In genomic region chr15:91369823-91370222, GRCh38 we compare ENCODE assay signal across 25 cellular contexts.
A peak's percentile ranks its signal among the peaks of the same experiment; 100 is the strongest.
DNase-seq lines count a peak whose midpoint lies in the region; ATAC-seq and TF ChIP-seq lines count a peak whose summit lies in the region.
"Had no signal": no experiment of that assay in that cellular context is flagged by ENCODE, and none has a peak within 500 bp of the region (broad histone marks: within the 10 kb centered on the region; RNA-seq: fewer than 3 reads in every experiment).

No MANE protein-coding gene starts in this region.

- peaks cover 48% of the 10 kb centered on the region for H3K4me1 Mint-ChIP-seq in activated naive CD8-positive, alpha-beta T cell treated with anti-CD3 and anti-CD28 coated beads, Interleukin-2, amount 10 ng/mL, durations not matched to agents 7 days and 5 days
- peaks cover 12% of the 10 kb centered on the region for H3K4me1 Mint-ChIP-seq in activated naive CD8-positive, alpha-beta T cell treated with anti-CD3 and anti-CD28 coated beads, Interleukin-2, amount 50 U/mL, for 24 hours
- H3K4me1 Mint-ChIP-seq in activated T-helper 17 cell treated with anti-CD3 and anti-CD28 coated beads, Interleukin-2, amount 50 U/mL, for 72 hours, result peaks cover 12% of the 10 kb centered on the region
- peaks cover 24% of the 10 kb centered on the region for H3K4me1 Mint-ChIP-seq in stimulated activated effector memory CD8-positive, alpha-beta T cell treated with anti-CD3 and anti-CD28 coated beads, Interleukin-12 subunit alpha, Interleukin-12 subunit beta, amount 100 ng/mL, for 72 hours
- H3K4me1 Mint-ChIP-seq: nephron had no signal

- peak; percentile 43 for DNase-seq in activated naive CD8-positive, alpha-beta T cell treated with anti-CD3 and anti-CD28 coated beads, Interleukin-2, amount 10 ng/mL, durations not matched to agents 7 days and 5 days
- DNase-seq in activated naive CD8-positive, alpha-beta T cell treated with anti-CD3 and anti-CD28 coated beads, Interleukin-2, amount 50 U/mL, for 24 hours, result no peak
- no peak for DNase-seq in stimulated activated effector memory CD8-positive, alpha-beta T cell treated with anti-CD3 and anti-CD28 coated beads, Interleukin-12 subunit alpha, Interleukin-12 subunit beta, amount 100 ng/mL, for 72 hours (ENCODE audit: low spot score in 2 of 2)
- DNase-seq in MM.1S, result no peak
- no peak for DNase-seq in GM13977 (ENCODE audit: low spot score)
- DNase-seq: activated CD4-positive, alpha-beta T cell treated with anti-CD3 and anti-CD28 coated beads for 48 hours; activated effector memory CD4-positive, alpha-beta T cell treated with Interleukin-2 at 50 U/mL for 16 hours; amygdala; dermis blood vessel endothelial cell; DMS 273 treated with DMSO at 0.1 percent for 48 hours; H7; left colon; mesendoderm; NCI-H1694 treated with DMSO at 0.1 percent for 48 hours; NCI-H345; NCI-H774; pancreas; SHP77 treated with DMSO at 0.1 percent for 48 hours had no signal

- H3K9me3 Mint-ChIP-seq in activated naive CD8-positive, alpha-beta T cell treated with anti-CD3 and anti-CD28 coated beads, Interleukin-2, amount 10 ng/mL, durations not matched to agents 7 days and 5 days, result peaks cover 23% of the 10 kb centered on the region
- peaks cover 20% of the 10 kb centered on the region for H3K9me3 Mint-ChIP-seq in activated naive CD8-positive, alpha-beta T cell treated with anti-CD3 and anti-CD28 coated beads, Interleukin-2, amount 50 U/mL, for 24 hours
- peaks cover 5% of the 10 kb centered on the region for H3K9me3 Mint-ChIP-seq in activated T-helper 17 cell treated with anti-CD3 and anti-CD28 coated beads, Interleukin-2, amount 50 U/mL, for 72 hours
- H3K9me3 Mint-ChIP-seq in stimulated activated effector memory CD8-positive, alpha-beta T cell treated with anti-CD3 and anti-CD28 coated beads, Interleukin-12 subunit alpha, Interleukin-12 subunit beta, amount 100 ng/mL, for 72 hours, result no peaks in the 10 kb centered on the region

- peak; percentile 78 for ATAC-seq in activated naive CD8-positive, alpha-beta T cell treated with anti-CD3 and anti-CD28 coated beads, Interleukin-2, amount 10 ng/mL, durations not matched to agents 7 days and 5 days (ENCODE audit: low read depth)
- no peak for ATAC-seq in activated naive CD8-positive, alpha-beta T cell treated with anti-CD3 and anti-CD28 coated beads, Interleukin-2, amount 50 U/mL, for 24 hours
- ATAC-seq in activated T-helper 17 cell treated with anti-CD3 and anti-CD28 coated beads, Interleukin-2, amount 50 U/mL, for 72 hours (replicated peaks), result peak; percentile 21
- ATAC-seq in stimulated activated effector memory CD8-positive, alpha-beta T cell treated with anti-CD3 and anti-CD28 coated beads, Interleukin-12 subunit alpha, Interleukin-12 subunit beta, amount 100 ng/mL, for 72 hours, result no peak
- ATAC-seq in GM18511 (IDR thresholded peaks at IDR 0.05; ENCODE audit: unreplicated experiment), result no peak
- ATAC-seq: left colon, pancreas, sciatic nerve had no signal

- no peak overlapping the region for H3K4me2 ChIP-seq in MM.1S (ENCODE audit: low read depth, low read length)
- H3K4me2 ChIP-seq: BLaER1 had no signal

- H3K79me2 ChIP-seq in MM.1S (ENCODE audit: low read length), result no peaks in the 10 kb centered on the region

- no peaks in the 10 kb centered on the region for H3K27me3 ChIP-seq in MM.1S (replicated peaks; ENCODE audit: insufficient read depth, low read length)
- H3K27me3 ChIP-seq: BLaER1, pancreas had no signal

- no peaks in the 10 kb centered on the region for H3K9me2 ChIP-seq in MM.1S (replicated peaks; ENCODE audit: insufficient read depth, low read length)

- H3K4me3 ChIP-seq in MM.1S (ENCODE audit: low read length), result no peak overlapping the region
- H3K4me3 ChIP-seq: BLaER1, pancreas had no signal

- H3K9ac ChIP-seq in MM.1S (ENCODE audit: low read length), result no peak overlapping the region
- H3K9ac ChIP-seq: BLaER1 had no signal

- H3K27me3 Mint-ChIP-seq in activated naive CD8-positive, alpha-beta T cell treated with anti-CD3 and anti-CD28 coated beads, Interleukin-2, amount 10 ng/mL, durations not matched to agents 7 days and 5 days, result peaks cover 12% of the 10 kb centered on the region
- no peaks in the 10 kb centered on the region for H3K27me3 Mint-ChIP-seq in activated naive CD8-positive, alpha-beta T cell treated with anti-CD3 and anti-CD28 coated beads, Interleukin-2, amount 50 U/mL, for 24 hours
- H3K27me3 Mint-ChIP-seq in activated T-helper 17 cell treated with anti-CD3 and anti-CD28 coated beads, Interleukin-2, amount 50 U/mL, for 72 hours, result peaks cover 3% of the 10 kb centered on the region
- H3K27me3 Mint-ChIP-seq: IgD-negative memory B cell had no signal

- H3K4me3 Mint-ChIP-seq in activated naive CD8-positive, alpha-beta T cell treated with anti-CD3 and anti-CD28 coated beads, Interleukin-2, amount 10 ng/mL, durations not matched to agents 7 days and 5 days, result peak overlapping the region; percentile 38
- no peak overlapping the region for H3K4me3 Mint-ChIP-seq in activated naive CD8-positive, alpha-beta T cell treated with anti-CD3 and anti-CD28 coated beads, Interleukin-2, amount 50 U/mL, for 24 hours
- H3K4me3 Mint-ChIP-seq in activated T-helper 17 cell treated with anti-CD3 and anti-CD28 coated beads, Interleukin-2, amount 50 U/mL, for 72 hours, result peak overlapping the region; percentile 28
- no peak overlapping the region for H3K4me3 Mint-ChIP-seq in stimulated activated effector memory CD8-positive, alpha-beta T cell treated with anti-CD3 and anti-CD28 coated beads, Interleukin-12 subunit alpha, Interleukin-12 subunit beta, amount 100 ng/mL, for 72 hours
- H3K4me3 Mint-ChIP-seq: IgD-negative memory B cell, nephron had no signal

- POLR2A ChIA-PET in activated naive CD8-positive, alpha-beta T cell treated with anti-CD3 and anti-CD28 coated beads, Interleukin-2, amount 10 ng/mL, durations not matched to agents 7 days and 5 days (lab: Charles Lee), result interaction anchor here (1.0 to 1.6 kb wide), 4 partner anchors 20 to 355 kb away, joined by 3 to 5 read pairs (median 3); no protein-coding TSS in a partner anchor

- in situ Hi-C loops in GM13977 (cut with MboI; ENCODE audit: low pct_unique_long_range_greater_than_20kb, low sequenced_read_pairs, unreplicated experiment), result no loop called here

- no peaks in the 10 kb centered on the region for H3K4me1 ChIP-seq in MM.1S (ENCODE audit: low read length)
- H3K4me1 ChIP-seq: BLaER1, pancreas had no signal

- H3K36me3 ChIP-seq in KOPT-K1 (ENCODE audit: insufficient read depth, low read length) (no peaks in the 10 kb centered on the region), MM.1S (replicated peaks; ENCODE audit: insufficient read depth, low read length) (no peaks in the 10 kb centered on the region)
- H3K36me3 ChIP-seq: BLaER1, pancreas had no signal

- H3K27ac ChIP-seq in KOPT-K1 (ENCODE audit: low read depth, low read length, poor library complexity, severe bottlenecking) (peak overlapping the region; percentile 76), MM.1S (ENCODE audit: low read length) (no peak overlapping the region)
- H3K27ac ChIP-seq: BLaER1, pancreas had no signal

- H3K9me3 ChIP-seq in KOPT-K1 (ENCODE audit: insufficient read depth, low read length, poor library complexity, severe bottlenecking), result peaks cover 29% of the 10 kb centered on the region
- no peaks in the 10 kb centered on the region for H3K9me3 ChIP-seq in MM.1S (replicated peaks; ENCODE audit: insufficient read depth, low read length)

- H4K20me1 ChIP-seq in MM.1S (ENCODE audit: insufficient read depth, low read length), result no peaks in the 10 kb centered on the region
- H4K20me1 ChIP-seq: BLaER1 had no signal

- H3K27ac Mint-ChIP-seq in activated naive CD8-positive, alpha-beta T cell treated with anti-CD3 and anti-CD28 coated beads, Interleukin-2, amount 10 ng/mL, durations not matched to agents 7 days and 5 days, result peak overlapping the region; percentile 91
- no peak overlapping the region for H3K27ac Mint-ChIP-seq in activated naive CD8-positive, alpha-beta T cell treated with anti-CD3 and anti-CD28 coated beads, Interleukin-2, amount 50 U/mL, for 24 hours
- peak overlapping the region; percentile 1 for H3K27ac Mint-ChIP-seq in activated T-helper 17 cell treated with anti-CD3 and anti-CD28 coated beads, Interleukin-2, amount 50 U/mL, for 72 hours
- H3K27ac Mint-ChIP-seq in stimulated activated effector memory CD8-positive, alpha-beta T cell treated with anti-CD3 and anti-CD28 coated beads, Interleukin-12 subunit alpha, Interleukin-12 subunit beta, amount 100 ng/mL, for 72 hours, result peak overlapping the region; percentile 15
- H3K27ac Mint-ChIP-seq: IgD-negative memory B cell, nephron had no signal

- TF ChIP-seq CTCF in MM.1S (IDR thresholded peaks at IDR 0.05; ENCODE audit: low read length) (no peak), GM13977 (IDR thresholded peaks at IDR 0.05; ENCODE audit: extremely low read depth, insufficient read depth, missing control alignments) (no peak)

- no peaks in the 10 kb centered on the region for H3F3A ChIP-seq in MM.1S (ENCODE audit: insufficient read depth, low read length)

- no peak overlapping the region for H2AFZ ChIP-seq in MM.1S (ENCODE audit: low read length)

- H3K36me3 Mint-ChIP-seq in activated naive CD8-positive, alpha-beta T cell treated with anti-CD3 and anti-CD28 coated beads, Interleukin-2, amount 10 ng/mL, durations not matched to agents 7 days and 5 days, result peaks cover 44% of the 10 kb centered on the region
- peaks cover 2% of the 10 kb centered on the region for H3K36me3 Mint-ChIP-seq in activated naive CD8-positive, alpha-beta T cell treated with anti-CD3 and anti-CD28 coated beads, Interleukin-2, amount 50 U/mL, for 24 hours (ENCODE audit: low read depth)
- H3K36me3 Mint-ChIP-seq in activated T-helper 17 cell treated with anti-CD3 and anti-CD28 coated beads, Interleukin-2, amount 50 U/mL, for 72 hours (ENCODE audit: low read depth), result no peaks in the 10 kb centered on the region
- H3K36me3 Mint-ChIP-seq in stimulated activated effector memory CD8-positive, alpha-beta T cell treated with anti-CD3 and anti-CD28 coated beads, Interleukin-12 subunit alpha, Interleukin-12 subunit beta, amount 100 ng/mL, for 72 hours, result no peaks in the 10 kb centered on the region

Comparison
In these comparisons a context has a peak if more than half of its experiments do, and no peak if none do; other contexts are left out.
1. ATAC-seq: peak in activated naive CD8-positive, alpha-beta T cell treated with anti-CD3 and anti-CD28 coated beads, Interleukin-2, amount 10 ng/mL, durations not matched to agents 7 days and 5 days (single experiment) and activated T-helper 17 cell treated with anti-CD3 and anti-CD28 coated beads, Interleukin-2, amount 50 U/mL, for 72 hours (single experiment); none in activated naive CD8-positive, alpha-beta T cell treated with anti-CD3 and anti-CD28 coated beads, Interleukin-2, amount 50 U/mL, for 24 hours (single experiment), stimulated activated effector memory CD8-positive, alpha-beta T cell treated with anti-CD3 and anti-CD28 coated beads, Interleukin-12 subunit alpha, Interleukin-12 subunit beta, amount 100 ng/mL, for 72 hours (single experiment) and GM18511 (single experiment).
2. H3K4me3 Mint-ChIP-seq: peak in activated naive CD8-positive, alpha-beta T cell treated with anti-CD3 and anti-CD28 coated beads, Interleukin-2, amount 10 ng/mL, durations not matched to agents 7 days and 5 days (single experiment) and activated T-helper 17 cell treated with anti-CD3 and anti-CD28 coated beads, Interleukin-2, amount 50 U/mL, for 72 hours (single experiment); none in activated naive CD8-positive, alpha-beta T cell treated with anti-CD3 and anti-CD28 coated beads, Interleukin-2, amount 50 U/mL, for 24 hours (single experiment) and stimulated activated effector memory CD8-positive, alpha-beta T cell treated with anti-CD3 and anti-CD28 coated beads, Interleukin-12 subunit alpha, Interleukin-12 subunit beta, amount 100 ng/mL, for 72 hours (single experiment).